1 cellular context compared by ENCODE assay signal in the genomic region with DNA sequence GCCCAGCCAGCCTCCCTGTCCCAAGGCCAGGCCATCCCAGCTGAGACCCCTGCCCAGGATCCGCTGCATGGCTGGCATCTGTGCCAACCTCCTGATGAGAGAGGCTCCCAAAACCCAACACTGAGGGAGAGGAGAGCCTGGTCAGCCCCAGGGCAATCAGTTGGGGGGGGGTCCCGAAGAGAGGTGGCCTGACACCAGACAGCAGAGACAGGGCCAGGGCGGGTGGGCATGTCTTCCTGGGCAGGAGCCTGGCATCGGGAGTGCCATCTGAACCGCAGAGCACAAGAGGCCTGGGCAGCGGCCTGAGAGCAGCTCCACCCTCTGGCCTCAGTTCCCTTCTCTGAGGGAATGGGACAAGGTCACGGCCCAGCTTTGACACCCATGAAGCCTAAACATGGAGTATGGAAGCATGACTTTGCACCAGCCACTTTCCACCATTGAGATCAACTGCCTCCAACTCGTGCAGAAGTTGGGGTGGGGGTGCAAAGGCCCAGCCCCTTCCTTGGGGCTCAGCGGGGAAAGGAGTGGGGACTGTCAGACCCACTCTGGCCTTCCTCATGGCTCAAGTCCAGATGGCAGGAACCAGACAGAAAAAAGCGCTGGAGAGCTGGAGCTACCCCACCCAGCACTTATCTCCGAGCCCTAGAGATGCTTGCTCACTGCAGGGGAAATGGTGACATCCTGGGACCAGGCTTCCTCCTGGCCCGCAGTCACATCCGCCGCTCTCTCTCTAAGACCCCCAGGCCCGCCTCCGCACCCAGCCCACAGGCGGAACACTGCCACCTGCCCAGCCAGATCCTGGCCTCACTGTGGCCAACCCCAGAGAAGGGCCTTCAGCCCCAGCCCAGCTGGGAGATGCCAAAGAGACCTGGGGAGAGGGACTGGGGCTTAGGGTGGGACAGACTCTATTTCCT.
A peak's percentile ranks its signal among the peaks of the same experiment; 100 is the strongest.
TF ChIP-seq lines count a peak whose summit lies in the region.

No MANE protein-coding gene starts in this region.

TF ChIP-seq in K562, 482 proteins besides CTCF, POLR2A, EP300 and RAD21:
- TF ChIP-seq NFIC (IDR thresholded peaks at IDR 0.05): peak; percentile 31; the same call in 1 of the 2 replicates
- TF ChIP-seq SMARCE1 (IDR thresholded peaks at IDR 0.05): peak; percentile 13; the same call in 1 of the 2 replicates
- TF ChIP-seq ZNF24 (IDR thresholded peaks at IDR 0.05): no peak
- TF ChIP-seq MAFG (tag; conservative IDR thresholded peaks at IDR 0.05): peak; percentile 32; the same call in 1 of the 2 replicates
- TF ChIP-seq ARID1B (IDR thresholded peaks at IDR 0.05): 0 out of 2 replicates have a peak, but pooled peaks have one; percentile 12
- TF ChIP-seq MCM7 (IDR thresholded peaks at IDR 0.05): no peak
- TF ChIP-seq JUN (IDR thresholded peaks at IDR 0.05; ENCODE audit: borderline replicate concordance, low read depth, low read length): no peak
- no peak for TF ChIP-seq JUN (CRISPR knock-in tag; IDR thresholded peaks at IDR 0.05; ENCODE audit: borderline replicate concordance)
- TF ChIP-seq HBP1 (CRISPR knock-in tag; IDR thresholded peaks at IDR 0.05): no peak
- TF ChIP-seq RCOR1 (IDR thresholded peaks at IDR 0.05; ENCODE audit: borderline replicate concordance in 1 of 2, low read depth in 2 of 2, low read length in 2 of 2): peak in 1 of 2 experiments; percentile 29; a peak in 1 of 4 replicates
- TF ChIP-seq CTBP1 (IDR thresholded peaks at IDR 0.05; ENCODE audit: borderline replicate concordance): 0 out of 2 replicates have a peak, but pooled peaks have one; percentile 24
- TF ChIP-seq RFX1 (IDR thresholded peaks at IDR 0.05): no peak
- TF ChIP-seq RUNX1 (IDR thresholded peaks at IDR 0.05; ENCODE audit: low read depth): no peak
- TF ChIP-seq, protein P1, sequence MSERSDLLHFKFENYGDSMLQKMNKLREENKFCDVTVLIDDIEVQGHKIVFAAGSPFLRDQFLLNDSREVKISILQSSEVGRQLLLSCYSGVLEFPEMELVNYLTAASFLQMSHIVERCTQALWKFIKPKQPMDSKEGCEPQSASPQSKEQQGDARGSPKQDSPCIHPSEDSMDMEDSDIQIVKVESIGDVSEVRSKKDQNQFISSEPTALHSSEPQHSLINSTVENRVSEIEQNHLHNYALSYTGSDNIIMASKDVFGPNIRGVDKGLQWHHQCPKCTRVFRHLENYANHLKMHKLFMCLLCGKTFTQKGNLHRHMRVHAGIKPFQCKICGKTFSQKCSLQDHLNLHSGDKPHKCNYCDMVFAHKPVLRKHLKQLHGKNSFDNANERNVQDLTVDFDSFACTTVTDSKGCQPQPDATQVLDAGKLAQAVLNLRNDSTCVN (CRISPR knock-in tag; IDR thresholded peaks at IDR 0.05): no peak
